Comparison of ENCODE assay signal across 13 cellular contexts in the genomic region with DNA sequence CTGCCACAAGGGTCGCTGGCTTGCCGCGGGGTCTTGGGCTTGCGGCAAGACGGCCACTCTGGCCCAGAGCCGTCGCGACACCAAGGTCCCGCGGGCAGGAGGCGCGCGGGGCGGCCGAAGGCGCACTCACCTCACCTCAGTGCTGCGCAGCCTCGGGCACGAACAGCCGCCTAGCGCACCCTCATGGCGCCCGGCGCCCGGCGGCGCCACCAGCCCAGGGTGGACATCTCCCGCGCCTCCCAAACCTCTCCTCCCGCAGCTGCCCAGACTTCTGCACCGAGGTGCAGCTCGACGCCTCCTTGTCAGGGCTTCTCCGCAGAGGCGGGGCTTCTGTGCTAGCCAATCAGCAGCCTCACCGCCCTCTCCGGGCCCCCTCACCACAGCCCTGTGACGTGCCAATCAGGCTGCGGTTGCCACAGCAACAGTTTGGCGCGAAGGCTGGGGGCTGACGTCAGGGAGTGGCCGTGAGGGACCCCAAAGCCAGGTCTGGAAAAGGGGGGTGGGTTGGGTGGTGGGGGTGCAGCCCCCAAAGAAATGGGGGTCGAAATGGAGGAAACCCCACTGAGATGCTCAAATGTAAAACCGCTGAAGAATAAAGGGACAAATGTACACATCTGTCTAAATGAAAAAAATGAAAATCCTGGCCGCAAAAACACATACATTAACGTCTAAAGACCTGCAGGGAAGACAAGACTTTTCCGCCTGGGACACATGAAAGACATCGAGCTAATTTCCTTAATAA. TPM values are rescaled to one million over a fixed set of nuclear protein-coding genes. Genes with fewer than 3 reads are reported as not detected.
DNase-seq lines count a peak whose midpoint lies in the region; ATAC-seq and TF ChIP-seq lines count a peak whose summit lies in the region.
"Had no signal": no experiment of that assay in that cellular context is flagged by ENCODE, and none has a peak within 500 bp of the region (broad histone marks: within the 10 kb centered on the region; RNA-seq: fewer than 3 reads in every experiment).

A gene (minus strand): TSS at position 275 of the 742 bp plus-strand sequence. CDS start 16,071 bp downstream, outside the sequence.
A gene (minus strand): TSS at position 275 of the 742 bp plus-strand sequence. CDS start 16,449 bp downstream, outside the sequence.

- H3K9ac ChIP-seq in NT2/D1 (ENCODE audit: insufficient read length, low read depth) = peak within 1 kb of the TSS; percentile 93

- H3K27me3 ChIP-seq in NT2/D1 (ENCODE audit: insufficient read depth, insufficient read length) = no peaks in the 10 kb centered on the region

- DNase-seq in NT2/D1 (ENCODE audit: low read depth, low spot score) (peak; percentile 89), Right ventricle myocardium superior (peak; percentile 85), omental fat pad (ENCODE audit: low spot score) (peak; percentile 42), nephron progenitor cell (no peak)
- DNase-seq: NCI-H2107; stimulated activated naive CD4-positive, alpha-beta T cell had no signal

- peak within 1 kb of the TSS; percentile 91 for H3K4me3 ChIP-seq in NT2/D1 (ENCODE audit: insufficient read length, low read depth)

- H3K27ac Mint-ChIP-seq in nephron progenitor cell = no peak within 1 kb of the TSS

- peak; percentile 19 for ATAC-seq in Right ventricle myocardium superior (ENCODE audit: poor library complexity)
- no peak for ATAC-seq in omental fat pad (ENCODE audit: low FRiP score)
- ATAC-seq in GM21390 (IDR thresholded peaks at IDR 0.05; ENCODE audit: unreplicated experiment) = no peak
- no peak for ATAC-seq in HG03571 (IDR thresholded peaks at IDR 0.05; ENCODE audit: unreplicated experiment)
- no peak for ATAC-seq in HG02759 (IDR thresholded peaks at IDR 0.05; ENCODE audit: unreplicated experiment)

- peaks cover 5% of the 10 kb centered on the region for H3K36me3 ChIP-seq in NT2/D1 (ENCODE audit: insufficient read depth, insufficient read length, low read length)

- H3K4me3 Mint-ChIP-seq in nephron progenitor cell = no peak within 1 kb of the TSS
- H3K4me3 Mint-ChIP-seq: neural crest cell had no signal

- no peak for TF ChIP-seq CTCF in 22Rv1 (IDR thresholded peaks at IDR 0.05)
- no peak for TF ChIP-seq CTCF in omental fat pad (IDR thresholded peaks at IDR 0.05)
- no peak for TF ChIP-seq CTCF in nephron progenitor cell (IDR thresholded peaks at IDR 0.05)

- H3K9me3 ChIP-seq in NT2/D1 (ENCODE audit: insufficient read depth, low read length) = no peaks in the 10 kb centered on the region

- peaks cover 5% of the 10 kb centered on the region for H3K36me3 Mint-ChIP-seq in nephron progenitor cell (ENCODE audit: low read depth)

- H3K9me3 Mint-ChIP-seq in nephron progenitor cell = peaks cover 64% of the 10 kb centered on the region

- intact Hi-C loops in Right ventricle myocardium superior (cut with DNase I) = no loop called here

- no peaks in the 10 kb centered on the region for H3K4me1 ChIP-seq in NT2/D1 (ENCODE audit: insufficient read depth, insufficient read length)

- H3K4me1 Mint-ChIP-seq in nephron progenitor cell = no peaks in the 10 kb centered on the region
- H3K4me1 Mint-ChIP-seq: neural crest cell had no signal

- peak within 1 kb of the TSS; percentile 84 for H3K27ac ChIP-seq in 22Rv1
- H3K27ac ChIP-seq: C4-2B had no signal

- no peaks in the 10 kb centered on the region for H3K27me3 Mint-ChIP-seq in nephron progenitor cell (ENCODE audit: low read depth, poor library complexity)

RNA-seq across cellular contexts. Expression of the first gene that starts in this region (rescaled TPM):
- total RNA-seq in Right ventricle myocardium superior (7.1 TPM), omental fat pad (1 to 10 TPM; 6.5 to 8.8 (median 7.3) TPM)
- total RNA-seq: neural crest cell had no signal

RNA-seq across cellular contexts. Expression of the second gene that starts in this region (rescaled TPM):
- total RNA-seq in Right ventricle myocardium superior (not detected), omental fat pad (under 1 TPM in 2 of 4 donors, not detected in 2; 0.36 to 0.88 TPM)
- total RNA-seq: dermis microvascular lymphatic vessel endothelial cell, neural crest cell had no signal
